ENCODE assay signal across 13 cellular contexts in the genomic region with DNA sequence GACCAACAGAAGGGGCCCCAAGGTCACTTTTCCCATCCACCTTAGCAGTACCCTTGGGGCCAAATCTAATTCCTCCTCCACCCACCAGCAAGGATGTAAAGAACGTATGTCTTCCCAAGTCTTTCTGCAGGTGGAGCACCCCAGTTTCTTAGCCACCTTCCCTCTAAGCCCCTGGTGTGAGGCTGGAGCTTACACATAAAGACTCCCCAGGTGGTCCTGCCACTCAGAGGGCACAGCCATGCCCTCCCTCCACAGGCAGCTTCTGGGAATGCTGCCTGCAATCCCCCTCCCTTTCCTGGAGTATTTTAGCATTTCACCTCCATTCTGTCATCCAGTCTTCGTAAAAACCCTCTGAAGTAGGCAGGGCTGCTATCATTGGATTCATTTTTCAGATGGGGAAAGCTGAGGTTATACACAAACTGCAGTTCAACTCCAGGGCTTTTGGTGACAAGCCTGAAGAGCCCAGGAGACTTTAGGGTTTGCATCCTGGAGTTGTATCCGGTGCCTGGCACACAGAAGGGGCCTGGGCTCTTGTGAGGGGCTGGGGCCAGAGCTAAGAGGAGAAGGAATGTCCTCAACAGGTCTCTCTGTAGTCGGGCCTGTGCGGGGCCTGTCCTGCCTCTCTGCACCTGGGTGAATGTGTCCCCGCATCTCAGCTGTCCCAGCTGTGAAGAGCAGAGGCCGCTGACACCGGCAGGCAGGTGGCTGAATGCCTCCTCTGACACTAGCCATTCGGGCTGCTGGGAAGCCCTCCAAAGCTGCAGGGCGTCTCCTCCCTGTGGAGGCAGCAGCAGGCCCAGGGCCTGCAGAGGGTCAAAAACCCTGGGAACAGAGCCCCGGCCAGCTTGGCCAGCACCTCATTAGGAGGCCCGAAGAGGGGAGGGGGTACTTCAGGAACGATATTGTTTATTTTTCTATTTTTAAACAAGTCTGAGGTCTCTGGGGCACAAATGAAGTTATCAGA. TPM values are rescaled to one million over a fixed set of nuclear protein-coding genes. Genes with fewer than 3 reads are reported as not detected.
DNase-seq lines count a peak whose midpoint lies in the region; ATAC-seq and TF ChIP-seq lines count a peak whose summit lies in the region.
"Had no signal": no experiment of that assay in that cellular context is flagged by ENCODE, and none has a peak within 500 bp of the region (broad histone marks: within the 10 kb centered on the region; RNA-seq: fewer than 3 reads in every experiment).

No MANE protein-coding gene starts in this region.

- H3K4me1 ChIP-seq in BLaER1 treated with 17β-estradiol and CSF1 and Interleukin-3, amounts not matched to agents 10 nM and 100 nM: peaks cover 52 to 83% (median 75%) of the 10 kb centered on the region in 10 experiments
- peaks cover 68% of the 10 kb centered on the region for H3K4me1 ChIP-seq in neural progenitor cell

- H3F3A ChIP-seq in neural progenitor cell (ENCODE audit: low read depth): peaks cover 14% of the 10 kb centered on the region

- H4K20me1 ChIP-seq in BLaER1 treated with 17β-estradiol and CSF1 and Interleukin-3, amounts not matched to agents 10 nM and 100 nM: no peaks in the 10 kb centered on the region
- no peaks in the 10 kb centered on the region for H4K20me1 ChIP-seq in neural progenitor cell (ENCODE audit: low read depth)

- peak overlapping the region in 6 of 11 experiments; percentile 6 to 41 (median 28); a peak in 7 of 22 replicates for H3K9ac ChIP-seq in BLaER1 treated with 17β-estradiol and CSF1 and Interleukin-3, amounts not matched to agents 10 nM and 100 nM
- no peak overlapping the region for H3K9ac ChIP-seq in neural progenitor cell
- H3K9ac ChIP-seq: GM23248 had no signal

- intact Hi-C loops in activated T-helper 2 cell treated with anti-CD3 and anti-CD28 coated beads, Interferon-gamma antibody, Interleukin-2, Interleukin-4, amounts not matched to agents 10 μg/mL and 5 μg/mL and 100 μg/mL, durations not matched to agents 14 hours and 24 hours and 36 hours (cut with micrococcal nuclease): no loop called here

- no peaks in the 10 kb centered on the region for H3K27me3 ChIP-seq in BLaER1 treated with 17β-estradiol and CSF1 and Interleukin-3, amounts not matched to agents 10 nM and 100 nM
- peaks cover 15% of the 10 kb centered on the region for H3K27me3 ChIP-seq in neural progenitor cell

- H3K9me3 ChIP-seq in BLaER1 treated with 17β-estradiol and CSF1 and Interleukin-3, amounts not matched to agents 10 nM and 100 nM (replicated peaks in 1 of 11): no peaks in the 10 kb centered on the region
- H3K9me3 ChIP-seq in neural progenitor cell (ENCODE audit: low read depth): no peaks in the 10 kb centered on the region

- DNase-seq in NCI-H146 (lab: John Stamatoyannopoulos, UW) (peak; percentile 61), fibroblast of peridontal ligament (ENCODE audit: extremely low read depth) (peak; percentile 3), neural progenitor cell (ENCODE audit: low spot score) (peak; percentile 73), activated T-cell treated with anti-CD3 and anti-CD28 coated beads for 4 hours (no peak)
- DNase-seq in activated T-helper 2 cell treated with anti-CD3 and anti-CD28 coated beads, Interferon-gamma antibody, Interleukin-2, Interleukin-4, amounts not matched to agents 10 μg/mL and 5 μg/mL and 100 μg/mL, durations not matched to agents 14 hours and 24 hours and 36 hours (ENCODE audit: low spot score): no peak
- DNase-seq: activated T-cell treated with anti-CD3 and anti-CD28 coated beads, Interleukin-2, amount 50 U/mL, for 1 hour; GM23248; KBM-7; NCI-H226 had no signal

- 0 out of 20 replicates have a peak overlapping the region, but pooled peaks of 1 of the 10 experiments have one; percentile 2 for H3K4me3 ChIP-seq in BLaER1 treated with 17β-estradiol and CSF1 and Interleukin-3, amounts not matched to agents 10 nM and 100 nM
- no peak overlapping the region for H3K4me3 ChIP-seq in neural progenitor cell
- H3K4me3 ChIP-seq: GM23248 had no signal

- ATAC-seq in HG02938 (IDR thresholded peaks at IDR 0.05; ENCODE audit: unreplicated experiment) (no peak), HG03280 (IDR thresholded peaks at IDR 0.05; ENCODE audit: unreplicated experiment) (no peak)

- no peaks in the 10 kb centered on the region for H3K9me3 Mint-ChIP-seq in neural progenitor cell
- no peaks in the 10 kb centered on the region for H3K9me3 Mint-ChIP-seq in activated T-helper 2 cell treated with anti-CD3 and anti-CD28 coated beads, Interferon-gamma antibody, Interleukin-2, Interleukin-4, amounts not matched to agents 10 μg/mL and 5 μg/mL and 100 μg/mL, durations not matched to agents 14 hours and 24 hours and 36 hours

- H3K4me3 Mint-ChIP-seq in neural progenitor cell: no peak overlapping the region
- H3K4me3 Mint-ChIP-seq in activated T-helper 2 cell treated with anti-CD3 and anti-CD28 coated beads, Interferon-gamma antibody, Interleukin-2, Interleukin-4, amounts not matched to agents 10 μg/mL and 5 μg/mL and 100 μg/mL, durations not matched to agents 14 hours and 24 hours and 36 hours (ENCODE audit: low read depth): no peak overlapping the region

- H3K4me2 ChIP-seq in BLaER1 treated with 17β-estradiol and CSF1 and Interleukin-3, amounts not matched to agents 10 nM and 100 nM: peak overlapping the region; percentile 58 to 93 (median 87)
- peak overlapping the region; percentile 63 for H3K4me2 ChIP-seq in neural progenitor cell

- H3K27ac ChIP-seq in BLaER1 treated with 17β-estradiol and CSF1 and Interleukin-3, amounts not matched to agents 10 nM and 100 nM: peak overlapping the region in 3 of 11 experiments; percentile 42 to 57 (median 49); a peak in 5 of 22 replicates
- H3K27ac ChIP-seq in neural progenitor cell: peak overlapping the region; percentile 18
- H3K27ac ChIP-seq: GM23248 had no signal

- no peak for TF ChIP-seq CTCF in neural progenitor cell (IDR thresholded peaks at IDR 0.05)

- H3K79me2 ChIP-seq in neural progenitor cell (ENCODE audit: low read depth): no peaks in the 10 kb centered on the region

- no peak overlapping the region for H2AFZ ChIP-seq in neural progenitor cell (replicated peaks)
- H2AFZ ChIP-seq: GM23248 had no signal

- no peaks in the 10 kb centered on the region for H3K36me3 ChIP-seq in BLaER1 treated with 17β-estradiol and CSF1 and Interleukin-3, amounts not matched to agents 10 nM and 100 nM
- H3K36me3 ChIP-seq in neural progenitor cell: no peaks in the 10 kb centered on the region

- H3K36me3 Mint-ChIP-seq in neural progenitor cell: no peaks in the 10 kb centered on the region
- H3K36me3 Mint-ChIP-seq in activated T-helper 2 cell treated with anti-CD3 and anti-CD28 coated beads, Interferon-gamma antibody, Interleukin-2, Interleukin-4, amounts not matched to agents 10 μg/mL and 5 μg/mL and 100 μg/mL, durations not matched to agents 14 hours and 24 hours and 36 hours (ENCODE audit: low read depth): no peaks in the 10 kb centered on the region

- no peak overlapping the region for H3K27ac Mint-ChIP-seq in neural progenitor cell
- H3K27ac Mint-ChIP-seq in activated T-helper 2 cell treated with anti-CD3 and anti-CD28 coated beads, Interferon-gamma antibody, Interleukin-2, Interleukin-4, amounts not matched to agents 10 μg/mL and 5 μg/mL and 100 μg/mL, durations not matched to agents 14 hours and 24 hours and 36 hours: no peak overlapping the region

- H3K27me3 Mint-ChIP-seq in neural progenitor cell (ENCODE audit: insufficient read depth, low read depth): peaks cover 16% of the 10 kb centered on the region
- peaks cover 12% of the 10 kb centered on the region for H3K27me3 Mint-ChIP-seq in activated T-helper 2 cell treated with anti-CD3 and anti-CD28 coated beads, Interferon-gamma antibody, Interleukin-2, Interleukin-4, amounts not matched to agents 10 μg/mL and 5 μg/mL and 100 μg/mL, durations not matched to agents 14 hours and 24 hours and 36 hours (ENCODE audit: low read depth)

- H3K4me1 Mint-ChIP-seq in neural progenitor cell: peaks cover 82% of the 10 kb centered on the region
- peaks cover 4% of the 10 kb centered on the region for H3K4me1 Mint-ChIP-seq in activated T-helper 2 cell treated with anti-CD3 and anti-CD28 coated beads, Interferon-gamma antibody, Interleukin-2, Interleukin-4, amounts not matched to agents 10 μg/mL and 5 μg/mL and 100 μg/mL, durations not matched to agents 14 hours and 24 hours and 36 hours (ENCODE audit: low read depth)

RNA-seq across cellular contexts. Expression of a gene that starts 27.6 kb away (rescaled TPM):
- not detected in 2 replicates for total RNA-seq in neural progenitor cell (ENCODE audit: low replicate concordance)
- total RNA-seq in activated T-helper 2 cell treated with anti-CD3 and anti-CD28 coated beads, Interferon-gamma antibody, Interleukin-2, Interleukin-4, amounts not matched to agents 10 μg/mL and 5 μg/mL and 100 μg/mL, durations not matched to agents 14 hours and 24 hours and 36 hours: not detected in 2 replicates
- total RNA-seq: GM23248, myocyte had no signal

Comparison
In these comparisons a context has a peak if more than half of its experiments do, and no peak if none do; other contexts are left out.
1. DNase-seq: peak in NCI-H146 (single experiment), fibroblast of peridontal ligament (single experiment) and neural progenitor cell (single experiment); none in activated T-helper 2 cell treated with anti-CD3 and anti-CD28 coated beads, Interferon-gamma antibody, Interleukin-2, Interleukin-4, amounts not matched to agents 10 μg/mL and 5 μg/mL and 100 μg/mL, durations not matched to agents 14 hours and 24 hours and 36 hours (single experiment) and activated T-cell treated with anti-CD3 and anti-CD28 coated beads for 4 hours (single experiment).